ENCODE assay signal across 8 cellular contexts in the genomic region with DNA sequence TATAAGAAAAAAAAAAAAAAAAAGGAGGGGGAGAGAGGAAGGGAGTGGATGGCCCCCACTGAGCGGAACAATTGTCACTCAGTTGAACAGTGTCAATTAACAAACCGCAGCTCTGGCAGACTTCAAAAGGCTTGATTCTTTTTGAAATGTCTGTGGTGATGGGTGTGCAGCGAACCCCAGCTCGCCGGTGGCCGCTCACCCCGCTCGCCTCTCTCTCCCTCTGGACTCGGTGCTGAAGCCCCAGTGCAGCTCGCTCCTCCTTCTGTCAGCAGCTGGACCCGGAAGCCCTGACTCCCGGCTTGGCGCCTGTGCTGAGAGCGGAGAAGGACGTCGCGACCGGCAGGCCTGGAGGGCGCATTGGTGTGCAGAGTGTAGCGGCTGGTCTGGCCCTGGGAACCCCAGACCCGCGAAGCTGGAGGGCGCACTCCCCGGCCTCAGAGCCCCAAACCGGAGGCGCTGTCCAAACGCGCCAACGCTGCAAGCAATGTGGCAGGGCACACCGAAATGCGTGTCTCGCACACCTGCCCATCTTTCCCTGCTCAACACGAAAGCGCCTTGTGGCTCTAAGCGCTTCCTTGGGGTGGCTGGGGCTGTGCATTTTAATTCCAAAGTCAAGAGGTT. TPM values are rescaled to one million over a fixed set of nuclear protein-coding genes. Genes with fewer than 3 reads are reported as not detected.
DNase-seq lines count a peak whose midpoint lies in the region; ATAC-seq and TF ChIP-seq lines count a peak whose summit lies in the region.

No MANE protein-coding gene starts in this region.

- peaks cover 100% of the 10 kb centered on the region for H3K27me3 ChIP-seq in endodermal cell (ENCODE audit: control insufficient read depth, insufficient read depth, low read length, poor library complexity, severe bottlenecking)

- no peak overlapping the region for H3K27ac Mint-ChIP-seq in endodermal cell
- no peak overlapping the region for H3K27ac Mint-ChIP-seq in naive thymus-derived CD8-positive, alpha-beta T cell

- ATAC-seq in SK-N-SH treated with all-trans-retinoic acid at 6 μM for 48 hours (peak; percentile 28), HG03460 (IDR thresholded peaks at IDR 0.05; ENCODE audit: unreplicated experiment) (no peak)
- ATAC-seq in naive thymus-derived CD8-positive, alpha-beta T cell, result peak; percentile 60 to 79

- DNase-seq in activated naive CD4-positive, alpha-beta T cell treated with Interleukin-2 at 50 U/mL for 16 hours, result peak; percentile 27
- DNase-seq in activated naive CD4-positive, alpha-beta T cell (lab: John Stamatoyannopoulos, UW), result no peak
- DNase-seq in endodermal cell, result peak; percentile 87
- DNase-seq in naive thymus-derived CD8-positive, alpha-beta T cell, result peak in 8 of 10 donors; percentile 16 to 61 (median 42)
- DNase-seq in RKO (ENCODE audit: low spot score), result no peak
- no peak for DNase-seq in NCI-H2171 (lab: John Stamatoyannopoulos, UW)

- no peak overlapping the region for H3K9ac ChIP-seq in endodermal cell (ENCODE audit: extremely low read depth, low read length, poor library complexity, severe bottlenecking)

- no peaks in the 10 kb centered on the region for H3K36me3 Mint-ChIP-seq in endodermal cell (ENCODE audit: low read depth)
- H3K36me3 Mint-ChIP-seq in naive thymus-derived CD8-positive, alpha-beta T cell, result peaks cover 0 to 6% (median 4%) of the 10 kb centered on the region in 3 donors

- H3K9me3 Mint-ChIP-seq in endodermal cell, result no peaks in the 10 kb centered on the region
- peaks cover 0 to 13% (median 0%) of the 10 kb centered on the region in 9 donors for H3K9me3 Mint-ChIP-seq in naive thymus-derived CD8-positive, alpha-beta T cell

- H3K27me3 Mint-ChIP-seq in endodermal cell (ENCODE audit: insufficient read depth), result peaks cover 62% of the 10 kb centered on the region
- peaks cover 50 to 92% (median 71%) of the 10 kb centered on the region in 5 donors for H3K27me3 Mint-ChIP-seq in naive thymus-derived CD8-positive, alpha-beta T cell

- TF ChIP-seq CTCF in endodermal cell (conservative IDR thresholded peaks at IDR 0.05), result no peak

- no peaks in the 10 kb centered on the region for H3K9me3 ChIP-seq in endodermal cell (ENCODE audit: control insufficient read depth, low read length)

- POLR2A ChIA-PET in naive thymus-derived CD8-positive, alpha-beta T cell (lab: Charles Lee), result interaction anchor here (2.9 kb wide), 1 partner anchor 23 kb away, joined by 9 read pairs; the partner anchor contains the start of gene KIZ

- H3K36me3 ChIP-seq in endodermal cell (ENCODE audit: control insufficient read depth, insufficient read depth, low read length), result no peaks in the 10 kb centered on the region

- H3K4me3 Mint-ChIP-seq in endodermal cell, result peak overlapping the region; percentile 80
- H3K4me3 Mint-ChIP-seq in naive thymus-derived CD8-positive, alpha-beta T cell, result peak overlapping the region; percentile 66 to 94 (median 82)

- 0 to 3% methylated on average over 6 to 35 of the region's 35 CpGs for WGBS in endodermal cell (ENCODE audit: insufficient coverage in 1 of 2, insufficient read length in 1 of 2), 2 experiments

- H3K4me1 Mint-ChIP-seq in endodermal cell, result peaks cover 45% of the 10 kb centered on the region
- H3K4me1 Mint-ChIP-seq in naive thymus-derived CD8-positive, alpha-beta T cell, result peaks cover 14 to 46% (median 43%) of the 10 kb centered on the region in 4 donors

- no peaks in the 10 kb centered on the region for H3K4me1 ChIP-seq in endodermal cell (ENCODE audit: control insufficient read depth, insufficient read depth, low read length)

- H3K27ac ChIP-seq in endodermal cell (ENCODE audit: low read depth, low read length), result no peak overlapping the region

- H3K4me3 ChIP-seq in endodermal cell (ENCODE audit: low read length), result peak overlapping the region; percentile 81

TF ChIP-seq in SK-N-SH treated with all-trans-retinoic acid at 6 μM for 48 hours, 23 proteins besides CTCF, POLR2A, EP300 and RAD21:
- TF ChIP-seq, protein P1, sequence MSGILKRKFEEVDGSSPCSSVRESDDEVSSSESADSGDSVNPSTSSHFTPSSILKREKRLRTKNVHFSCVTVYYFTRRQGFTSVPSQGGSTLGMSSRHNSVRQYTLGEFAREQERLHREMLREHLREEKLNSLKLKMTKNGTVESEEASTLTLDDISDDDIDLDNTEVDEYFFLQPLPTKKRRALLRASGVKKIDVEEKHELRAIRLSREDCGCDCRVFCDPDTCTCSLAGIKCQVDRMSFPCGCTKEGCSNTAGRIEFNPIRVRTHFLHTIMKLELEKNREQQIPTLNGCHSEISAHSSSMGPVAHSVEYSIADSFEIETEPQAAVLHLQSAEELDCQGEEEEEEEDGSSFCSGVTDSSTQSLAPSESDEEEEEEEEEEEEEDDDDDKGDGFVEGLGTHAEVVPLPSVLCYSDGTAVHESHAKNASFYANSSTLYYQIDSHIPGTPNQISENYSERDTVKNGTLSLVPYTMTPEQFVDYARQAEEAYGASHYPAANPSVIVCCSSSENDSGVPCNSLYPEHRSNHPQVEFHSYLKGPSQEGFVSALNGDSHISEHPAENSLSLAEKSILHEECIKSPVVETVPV (CRISPR knock-in tag; IDR thresholded peaks at IDR 0.05), result no peak
- TF ChIP-seq CSDC2 (CRISPR knock-in tag; IDR thresholded peaks at IDR 0.05) (no peak), ZNF70 (CRISPR knock-in tag; IDR thresholded peaks at IDR 0.05) (no peak), TOX (CRISPR knock-in tag; IDR thresholded peaks at IDR 0.05; ENCODE audit: borderline replicate concordance) (no peak), ISL1 (CRISPR knock-in tag; IDR thresholded peaks at IDR 0.05) (no peak)
TF ChIP-seq in SK-N-SH treated with all-trans-retinoic acid at 6 μM for 48 hours: peak in this region for 0.

RNA-seq across cellular contexts. Expression of gene LINC00237, which starts 3.4 kb away (rescaled TPM):
- 1 to 10 TPM in 1 of 2 donors, not detected in 1; 2.0 TPM for total RNA-seq in endodermal cell
- polyA plus RNA-seq in endodermal cell (2013, experiment 1 of 2), result not detected
- not detected for polyA plus RNA-seq in endodermal cell (2013, experiment 2 of 2)
- not detected for total RNA-seq in naive thymus-derived CD8-positive, alpha-beta T cell
- polyA plus RNA-seq in naive thymus-derived CD8-positive, alpha-beta T cell, result under 1 TPM in 1 of 3 donors, not detected in 2; 0.56 TPM

RNA-seq across cellular contexts. Expression of gene KIZ, which starts 23.1 kb away (rescaled TPM):
- total RNA-seq in endodermal cell, result 10 to 100 TPM; 50.3 to 50.8 TPM
- polyA plus RNA-seq in endodermal cell (2013, experiment 1 of 2), result 13.4 TPM
- polyA plus RNA-seq in endodermal cell (2013, experiment 2 of 2), result 14.1 TPM
- 10 to 100 TPM; 59.7 to 62.9 TPM for total RNA-seq in naive thymus-derived CD8-positive, alpha-beta T cell
- 10 to 100 TPM; 19.4 to 27.7 (median 22.3) TPM for polyA plus RNA-seq in naive thymus-derived CD8-positive, alpha-beta T cell

Comparison
In these comparisons a context has a peak if more than half of its experiments do, and no peak if none do; other contexts are left out.
1. DNase-seq: peak in activated naive CD4-positive, alpha-beta T cell treated with Interleukin-2 at 50 U/mL for 16 hours (single experiment), endodermal cell (single experiment) and naive thymus-derived CD8-positive, alpha-beta T cell (8 of 10); none in activated naive CD4-positive, alpha-beta T cell (0 of 4), RKO (single experiment) and NCI-H2171 (single experiment).